16 cellular contexts compared by ENCODE assay signal in the genomic region with DNA sequence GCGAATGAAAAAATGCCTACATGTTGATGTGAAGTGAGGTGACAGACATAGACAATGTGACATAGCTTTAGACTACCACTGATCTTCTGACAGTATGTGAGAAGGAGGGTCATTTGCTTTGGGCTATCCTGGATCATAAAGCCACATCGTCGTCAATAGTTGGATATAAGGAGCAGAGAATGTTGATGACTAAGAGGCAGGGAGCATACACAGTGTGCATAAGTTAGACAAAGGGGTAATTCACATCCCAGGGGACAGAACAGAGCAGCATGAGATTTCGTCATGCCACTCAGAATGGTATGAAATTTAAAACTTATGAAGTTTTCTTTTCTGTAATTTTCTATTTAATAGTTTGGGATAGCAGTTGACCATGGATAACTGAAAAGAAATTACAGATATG.
DNase-seq lines count a peak whose midpoint lies in the region; ATAC-seq and TF ChIP-seq lines count a peak whose summit lies in the region.
"Had no signal": no experiment of that assay in that cellular context is flagged by ENCODE, and none has a peak within 500 bp of the region (broad histone marks: within the 10 kb centered on the region; RNA-seq: fewer than 3 reads in every experiment).

No MANE protein-coding gene starts in this region.

- H3K9me3 ChIP-seq in neural progenitor cell (ENCODE audit: low read depth), result no peaks in the 10 kb centered on the region
- H3K9me3 ChIP-seq in CD8-positive, alpha-beta T cell (ENCODE audit: low read length), result no peaks in the 10 kb centered on the region
- H3K9me3 ChIP-seq: HAP-1 had no signal

- no peaks in the 10 kb centered on the region for H3K27me3 Mint-ChIP-seq in neural progenitor cell (ENCODE audit: insufficient read depth, low read depth)
- no peaks in the 10 kb centered on the region for H3K27me3 Mint-ChIP-seq in CD8-positive, alpha-beta T cell (ENCODE audit: low read depth)
- H3K27me3 Mint-ChIP-seq in activated naive CD8-positive, alpha-beta T cell treated with anti-CD3 and anti-CD28 coated beads, Interleukin-2, amount 50 U/mL, for 24 hours, result no peaks in the 10 kb centered on the region
- H3K27me3 Mint-ChIP-seq: CD4-positive, alpha-beta memory T cell had no signal

- CTCF ChIA-PET in CD8-positive, alpha-beta T cell (lab: Charles Lee), result no interaction called here

- H3K79me2 ChIP-seq in neural progenitor cell (ENCODE audit: low read depth), result no peaks in the 10 kb centered on the region

- H3K36me3 ChIP-seq in neural progenitor cell, result no peaks in the 10 kb centered on the region
- H3K36me3 ChIP-seq in CD8-positive, alpha-beta T cell (ENCODE audit: insufficient read depth, low read length), result no peaks in the 10 kb centered on the region
- H3K36me3 ChIP-seq: HAP-1 had no signal

- H3K36me3 Mint-ChIP-seq in neural progenitor cell, result no peaks in the 10 kb centered on the region
- no peaks in the 10 kb centered on the region for H3K36me3 Mint-ChIP-seq in CD8-positive, alpha-beta T cell
- no peaks in the 10 kb centered on the region for H3K36me3 Mint-ChIP-seq in activated naive CD8-positive, alpha-beta T cell treated with anti-CD3 and anti-CD28 coated beads, Interleukin-2, amount 50 U/mL, for 24 hours (ENCODE audit: low read depth)
- H3K36me3 Mint-ChIP-seq: CD4-positive, alpha-beta memory T cell had no signal

- peak; percentile 36 for DNase-seq in HT1080 (ENCODE audit: low read depth)
- DNase-seq in foreskin melanocyte, result peak; percentile 87
- no peak for DNase-seq in neural progenitor cell (ENCODE audit: low spot score)
- DNase-seq in HK-2 (ENCODE audit: unreplicated experiment), result no peak
- DNase-seq in CD8-positive, alpha-beta T cell, result no peak
- DNase-seq in activated naive CD8-positive, alpha-beta T cell treated with anti-CD3 and anti-CD28 coated beads, Interleukin-2, amount 50 U/mL, for 24 hours, result no peak
- no peak for DNase-seq in NCI-H69 (lab: John Stamatoyannopoulos, UW)
- DNase-seq: C1 segment of cervical spinal cord; CD4-positive, alpha-beta memory T cell; DMS 273 treated with DMSO at 0.1 percent for 48 hours; DMS79; EL; GF-D8; GOT3; HFFc6 had no signal

- POLR2A ChIA-PET in CD8-positive, alpha-beta T cell (lab: Charles Lee), result no interaction called here

- TF ChIP-seq CTCF in neural progenitor cell (IDR thresholded peaks at IDR 0.05), result no peak
- no peak for TF ChIP-seq CTCF in CD8-positive, alpha-beta T cell (IDR thresholded peaks at IDR 0.05)

- no peak overlapping the region for H3K4me2 ChIP-seq in neural progenitor cell

- no peak overlapping the region for H3K9ac ChIP-seq in neural progenitor cell

- H3K4me3 ChIP-seq in neural progenitor cell, result no peak overlapping the region
- H3K4me3 ChIP-seq in CD8-positive, alpha-beta T cell (ENCODE audit: low read depth, low read length), result no peak overlapping the region
- H3K4me3 ChIP-seq: HAP-1 had no signal

- H3K27ac ChIP-seq in neural progenitor cell, result no peak overlapping the region
- no peak overlapping the region for H3K27ac ChIP-seq in CD8-positive, alpha-beta T cell (ENCODE audit: low read depth, low read length)

- no peaks in the 10 kb centered on the region for H3K27me3 ChIP-seq in neural progenitor cell
- no peaks in the 10 kb centered on the region for H3K27me3 ChIP-seq in CD8-positive, alpha-beta T cell (ENCODE audit: insufficient read depth, low read length)

- no peaks in the 10 kb centered on the region for H3K4me1 ChIP-seq in neural progenitor cell
- no peaks in the 10 kb centered on the region for H3K4me1 ChIP-seq in CD8-positive, alpha-beta T cell (ENCODE audit: insufficient read depth, low read length)

- H3F3A ChIP-seq in neural progenitor cell (ENCODE audit: low read depth), result no peaks in the 10 kb centered on the region

- intact Hi-C loops in CD8-positive, alpha-beta T cell (cut with DNase I, micrococcal nuclease), result no loop called here

- H4K20me1 ChIP-seq in neural progenitor cell (ENCODE audit: low read depth), result no peaks in the 10 kb centered on the region

- no peak overlapping the region for H3K4me3 Mint-ChIP-seq in neural progenitor cell
- H3K4me3 Mint-ChIP-seq in CD8-positive, alpha-beta T cell, result no peak overlapping the region
- H3K4me3 Mint-ChIP-seq in activated naive CD8-positive, alpha-beta T cell treated with anti-CD3 and anti-CD28 coated beads, Interleukin-2, amount 50 U/mL, for 24 hours, result no peak overlapping the region
- H3K4me3 Mint-ChIP-seq: CD4-positive, alpha-beta memory T cell; HFFc6 had no signal

- peak overlapping the region; percentile 2 for H2AFZ ChIP-seq in neural progenitor cell (replicated peaks)

- no peaks in the 10 kb centered on the region for H3K9me3 Mint-ChIP-seq in neural progenitor cell
- peaks cover 15% of the 10 kb centered on the region for H3K9me3 Mint-ChIP-seq in CD8-positive, alpha-beta T cell
- H3K9me3 Mint-ChIP-seq in activated naive CD8-positive, alpha-beta T cell treated with anti-CD3 and anti-CD28 coated beads, Interleukin-2, amount 50 U/mL, for 24 hours, result peaks cover 10% of the 10 kb centered on the region

- no peak overlapping the region for H3K27ac Mint-ChIP-seq in neural progenitor cell
- H3K27ac Mint-ChIP-seq in CD8-positive, alpha-beta T cell, result no peak overlapping the region
- H3K27ac Mint-ChIP-seq in activated naive CD8-positive, alpha-beta T cell treated with anti-CD3 and anti-CD28 coated beads, Interleukin-2, amount 50 U/mL, for 24 hours, result no peak overlapping the region
- H3K27ac Mint-ChIP-seq: CD4-positive, alpha-beta memory T cell; HFFc6 had no signal

- no peaks in the 10 kb centered on the region for H3K4me1 Mint-ChIP-seq in neural progenitor cell
- H3K4me1 Mint-ChIP-seq in CD8-positive, alpha-beta T cell (ENCODE audit: low read depth), result no peaks in the 10 kb centered on the region
- no peaks in the 10 kb centered on the region for H3K4me1 Mint-ChIP-seq in activated naive CD8-positive, alpha-beta T cell treated with anti-CD3 and anti-CD28 coated beads, Interleukin-2, amount 50 U/mL, for 24 hours
- H3K4me1 Mint-ChIP-seq: CD4-positive, alpha-beta memory T cell had no signal

- ATAC-seq in CD8-positive, alpha-beta T cell, result no peak
- ATAC-seq in activated naive CD8-positive, alpha-beta T cell treated with anti-CD3 and anti-CD28 coated beads, Interleukin-2, amount 50 U/mL, for 24 hours, result no peak

Comparison
In these comparisons a context has a peak if more than half of its experiments do, and no peak if none do; other contexts are left out.
1. DNase-seq: peak in HT1080 (single experiment) and foreskin melanocyte (single experiment); none in neural progenitor cell (single experiment), HK-2 (single experiment), CD8-positive, alpha-beta T cell (0 of 7), activated naive CD8-positive, alpha-beta T cell treated with anti-CD3 and anti-CD28 coated beads, Interleukin-2, amount 50 U/mL, for 24 hours (single experiment) and NCI-H69 (single experiment).